In genomic region chr2:239130786-239131325, GRCh38 we compare ENCODE assay signal across 18 cellular contexts.
DNase-seq lines count a peak whose midpoint lies in the region; ATAC-seq, FAIRE-seq and TF ChIP-seq lines count a peak whose summit lies in the region.
"Had no signal": no experiment of that assay in that cellular context is flagged by ENCODE, and none has a peak within 500 bp of the region (broad histone marks: within the 10 kb centered on the region; RNA-seq: fewer than 3 reads in every experiment).

No MANE protein-coding gene starts in this region.

- H3K36me3 Mint-ChIP-seq in neural crest cell (ENCODE audit: low read depth) (peaks cover 19% of the 10 kb centered on the region), type B pancreatic cell (peaks cover 19% of the 10 kb centered on the region)

- TF ChIP-seq CTCF in neural crest cell (conservative IDR thresholded peaks at IDR 0.05) (no peak), type B pancreatic cell (conservative IDR thresholded peaks at IDR 0.05) (no peak), colonic mucosa (IDR thresholded peaks at IDR 0.05) (no peak), body of pancreas (IDR thresholded peaks at IDR 0.05) (no peak)

- H3K27ac Mint-ChIP-seq in neural crest cell (ENCODE audit: unreplicated experiment), result peak overlapping the region; percentile 81
- peak overlapping the region; percentile 51 for H3K27ac Mint-ChIP-seq in type B pancreatic cell

- intact Hi-C loops in colonic mucosa (cut with DNase I), result no loop called here
- intact Hi-C loops in body of pancreas (cut with DNase I), result no loop called here

- H3K9ac ChIP-seq in colonic mucosa (ENCODE audit: low read depth in 2 of 2, low read length in 2 of 2), result no peak overlapping the region
- H3K9ac ChIP-seq: GM23248 had no signal

- no peaks in the 10 kb centered on the region for H3K9me3 ChIP-seq in colonic mucosa
- H3K9me3 ChIP-seq in body of pancreas, result no peaks in the 10 kb centered on the region
- H3K9me3 ChIP-seq: A549, BE2C, Caco-2 had no signal

- DNase-seq in neural crest cell (ENCODE audit: low read depth, low spot score) (no peak), type B pancreatic cell (ENCODE audit: extremely low spot score, unreplicated experiment) (no peak), urothelium cell line (ENCODE audit: low spot score) (no peak), colonic mucosa (no peak), body of pancreas (no peak)
- DNase-seq: BE2C; Caco-2; CD8-positive, alpha-beta memory T cell; DND-41; GDM1; GM23248; H7; IMR-90 had no signal

- ATAC-seq in body of pancreas, result no peak
- ATAC-seq: A549 had no signal

- WGBS in body of pancreas, 2 donors, result 93 to 95% methylated on average over 14 to 16 of the region's 16 CpGs

- H3K4me1 Mint-ChIP-seq in neural crest cell (peaks cover 11% of the 10 kb centered on the region), type B pancreatic cell (ENCODE audit: unreplicated experiment) (peaks cover 10% of the 10 kb centered on the region)
- H3K4me1 Mint-ChIP-seq: CD8-positive, alpha-beta memory T cell had no signal

- H3K9me3 Mint-ChIP-seq in neural crest cell (no peaks in the 10 kb centered on the region), type B pancreatic cell (no peaks in the 10 kb centered on the region)
- H3K9me3 Mint-ChIP-seq: CD8-positive, alpha-beta memory T cell had no signal

- H3K36me3 ChIP-seq in colonic mucosa, result no peaks in the 10 kb centered on the region
- peaks cover 0 to 16% of the 10 kb centered on the region in 2 donors for H3K36me3 ChIP-seq in body of pancreas (replicated peaks in 1 of 2; ENCODE audit: insufficient read depth in 1 of 2, low read depth in 2 of 2)

- peak overlapping the region; percentile 85 for H3K27ac ChIP-seq in angular gyrus (ENCODE audit: low read depth, low read length)
- peak overlapping the region; percentile 96 for H3K27ac ChIP-seq in cingulate gyrus (ENCODE audit: low read depth, low read length)
- no peak overlapping the region for H3K27ac ChIP-seq in colonic mucosa
- no peak overlapping the region for H3K27ac ChIP-seq in body of pancreas
- H3K27ac ChIP-seq: A549, C4-2B, GM23248 had no signal

- H3K4me3 ChIP-seq in colonic mucosa, result no peak overlapping the region
- no peak overlapping the region for H3K4me3 ChIP-seq in body of pancreas
- H3K4me3 ChIP-seq: A549, GM23248 had no signal

- H3K4me1 ChIP-seq in colonic mucosa, result no peaks in the 10 kb centered on the region
- H3K4me1 ChIP-seq in body of pancreas, result no peaks in the 10 kb centered on the region
- H3K4me1 ChIP-seq: A549, BE2C, Caco-2 had no signal

- TF ChIP-seq POLR2A in body of pancreas (IDR thresholded peaks at IDR 0.05), result no peak

- H3K27me3 Mint-ChIP-seq in neural crest cell (ENCODE audit: low read depth) (no peaks in the 10 kb centered on the region), type B pancreatic cell (no peaks in the 10 kb centered on the region)
- H3K27me3 Mint-ChIP-seq: CD8-positive, alpha-beta memory T cell had no signal

- H3K27me3 ChIP-seq in colonic mucosa (no peaks in the 10 kb centered on the region), body of pancreas (no peaks in the 10 kb centered on the region)
- H3K27me3 ChIP-seq: BE2C had no signal

- no peak for FAIRE-seq in urothelium cell line (lab: Jason Lieb, UNC)
- FAIRE-seq: A549, GM18507 had no signal

- H3K4me3 Mint-ChIP-seq in neural crest cell, result no peak overlapping the region
- H3K4me3 Mint-ChIP-seq in type B pancreatic cell, result no peak overlapping the region
- H3K4me3 Mint-ChIP-seq: CD8-positive, alpha-beta memory T cell had no signal

Comparison
In these comparisons a context has a peak if more than half of its experiments do, and no peak if none do; other contexts are left out.
1. H3K27ac ChIP-seq: peak in angular gyrus (single experiment) and cingulate gyrus (single experiment); none in colonic mucosa (single experiment) and body of pancreas (0 of 4).